16 cellular contexts compared by ENCODE assay signal in genomic region chr15:67997996-67998395, GRCh38. TPM values are rescaled to one million over a fixed set of nuclear protein-coding genes. Genes with fewer than 3 reads are reported as not detected.
DNase-seq lines count a peak whose midpoint lies in the region; ATAC-seq lines count a peak whose summit lies in the region.
"Had no signal": no experiment of that assay in that cellular context is flagged by ENCODE, and none has a peak within 500 bp of the region (broad histone marks: within the 10 kb centered on the region; RNA-seq: fewer than 3 reads in every experiment).

No MANE protein-coding gene starts in this region.

- H3K4me3 Mint-ChIP-seq in activated T-helper 17 cell treated with anti-CD3 and anti-CD28 coated beads, Interleukin-2, amount 50 U/mL, for 72 hours: no peak overlapping the region
- H3K4me3 Mint-ChIP-seq: activated naive CD4-positive, alpha-beta T cell treated with anti-CD3 and anti-CD28 coated beads for 36 hours; CD4-positive, CD25-positive, alpha-beta regulatory T cell had no signal

- no peaks in the 10 kb centered on the region for H3K9me3 Mint-ChIP-seq in activated T-helper 17 cell treated with anti-CD3 and anti-CD28 coated beads, Interleukin-2, amount 50 U/mL, for 72 hours
- H3K9me3 Mint-ChIP-seq: activated naive CD4-positive, alpha-beta T cell treated with anti-CD3 and anti-CD28 coated beads for 36 hours had no signal

- H3K27ac Mint-ChIP-seq in activated T-helper 17 cell treated with anti-CD3 and anti-CD28 coated beads, Interleukin-2, amount 50 U/mL, for 72 hours: no peak overlapping the region
- H3K27ac Mint-ChIP-seq: activated naive CD4-positive, alpha-beta T cell treated with anti-CD3 and anti-CD28 coated beads for 36 hours; CD4-positive, CD25-positive, alpha-beta regulatory T cell had no signal

- H3K36me3 Mint-ChIP-seq in activated T-helper 17 cell treated with anti-CD3 and anti-CD28 coated beads, Interleukin-2, amount 50 U/mL, for 72 hours (ENCODE audit: low read depth): no peaks in the 10 kb centered on the region
- H3K36me3 Mint-ChIP-seq: CD4-positive, CD25-positive, alpha-beta regulatory T cell had no signal

- ATAC-seq in activated T-helper 17 cell treated with anti-CD3 and anti-CD28 coated beads, Interleukin-2, amount 50 U/mL, for 72 hours (replicated peaks): no peak
- no peak for ATAC-seq in HG03280 (IDR thresholded peaks at IDR 0.05; ENCODE audit: unreplicated experiment)

- H3K4me1 Mint-ChIP-seq in activated T-helper 17 cell treated with anti-CD3 and anti-CD28 coated beads, Interleukin-2, amount 50 U/mL, for 72 hours: no peaks in the 10 kb centered on the region
- H3K4me1 Mint-ChIP-seq: CD4-positive, CD25-positive, alpha-beta regulatory T cell had no signal

- peak; percentile 80 for DNase-seq in ELR (ENCODE audit: low read depth)
- DNase-seq in NCI-H460 (ENCODE audit: extremely low read depth, low read depth): peak; percentile 52
- DNase-seq in dedifferentiated amniotic fluid mesenchymal stem cell (ENCODE audit: extremely low spot score): peak; percentile 28
- peak; percentile 42 for DNase-seq in non-pigmented ciliary epithelial cell (ENCODE audit: low read depth)
- DNase-seq in hippocampal formation (lab: John Stamatoyannopoulos, UW): no peak
- no peak for DNase-seq in epidermal melanocyte (ENCODE audit: insufficient read length, low spot score)
- DNase-seq: activated naive CD4-positive, alpha-beta T cell treated with anti-CD3 and anti-CD28 coated beads for 36 hours; CD4-positive, CD25-positive, alpha-beta regulatory T cell; foreskin melanocyte; GF-D8; NCI-H524; retina; stimulated activated CD4-positive, alpha-beta T cell treated with anti-CD3 and anti-CD28 coated beads, Interleukin-4, amount 100 ng/mL, for 24 hours; stimulated activated naive CD4-positive, alpha-beta T cell had no signal

- H3K27me3 Mint-ChIP-seq in activated T-helper 17 cell treated with anti-CD3 and anti-CD28 coated beads, Interleukin-2, amount 50 U/mL, for 72 hours: peaks cover 3% of the 10 kb centered on the region

RNA-seq across cellular contexts. Expression of gene PIAS1, which starts 56.1 kb away (rescaled TPM):
- 12.9 and 15.2 TPM in 2 replicates for total RNA-seq in NCI-H460 (2014; rRNA removed; shearing (Covaris generic))
- polyA plus RNA-seq in NCI-H460 (2014; cell fraction: nucleus; rRNA removed): 7.2 and 7.9 TPM in 2 replicates
- total RNA-seq in activated T-helper 17 cell treated with anti-CD3 and anti-CD28 coated beads, Interleukin-2, amount 50 U/mL, for 72 hours: 10 to 100 TPM; 31.3 to 42.7 TPM

Comparison
In these comparisons a context has a peak if more than half of its experiments do, and no peak if none do; other contexts are left out.
1. DNase-seq: peak in ELR (single experiment), NCI-H460 (single experiment), dedifferentiated amniotic fluid mesenchymal stem cell (single experiment) and non-pigmented ciliary epithelial cell (single experiment); none in hippocampal formation (0 of 2) and epidermal melanocyte (single experiment).